In the genomic region with DNA sequence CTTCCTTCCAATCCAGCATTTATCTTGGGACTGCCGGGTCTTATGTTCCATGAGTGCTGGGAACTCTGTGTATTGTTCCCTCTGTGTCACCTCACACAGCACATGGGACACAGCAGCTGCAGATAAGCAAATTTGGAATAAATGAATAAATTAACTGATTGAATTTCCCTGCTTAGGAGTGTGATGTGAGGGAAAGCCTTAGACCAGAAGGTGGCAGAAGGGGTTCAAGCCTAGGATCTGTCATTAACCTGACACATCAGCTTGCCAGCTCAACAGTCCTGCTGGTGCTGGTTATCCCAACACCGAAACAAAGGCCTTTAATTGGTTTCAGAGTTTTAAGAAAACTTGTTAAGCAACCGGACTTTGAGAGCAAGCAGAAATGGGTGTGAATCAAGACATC, we compare ENCODE assay signal across 13 cellular contexts.
DNase-seq lines count a peak whose midpoint lies in the region; ATAC-seq, FAIRE-seq and TF ChIP-seq lines count a peak whose summit lies in the region.
"Had no signal": no experiment of that assay in that cellular context is flagged by ENCODE, and none has a peak within 500 bp of the region (broad histone marks: within the 10 kb centered on the region; RNA-seq: fewer than 3 reads in every experiment).

No MANE protein-coding gene starts in this region.

- H3K9me3 ChIP-seq in BLaER1 treated with 17β-estradiol and CSF1 and Interleukin-3, amounts not matched to agents 10 nM and 100 nM (replicated peaks in 1 of 11), result peaks cover 0 to 7% (median 0%) of the 10 kb centered on the region in 11 experiments; a peak in 3 of 22 replicates
- H3K9me3 ChIP-seq in keratinocyte (ENCODE audit: control insufficient read depth, low read depth, low read length), result no peaks in the 10 kb centered on the region
- H3K9me3 ChIP-seq: neutrophil had no signal

- H3K9ac ChIP-seq in BLaER1 treated with 17β-estradiol and CSF1 and Interleukin-3, amounts not matched to agents 10 nM and 100 nM, result no peak overlapping the region
- no peak overlapping the region for H3K9ac ChIP-seq in keratinocyte (ENCODE audit: control insufficient read depth, extremely low read depth, insufficient read depth, low read length)

- peak; percentile 48 for TF ChIP-seq RAD21 in Ishikawa (IDR thresholded peaks at IDR 0.05; ENCODE audit: low read depth)

- ATAC-seq in WTC11, result peak; percentile 72
- ATAC-seq in HG03565 (IDR thresholded peaks at IDR 0.05; ENCODE audit: unreplicated experiment), result no peak
- no peak for ATAC-seq in HG02588 (IDR thresholded peaks at IDR 0.05; ENCODE audit: unreplicated experiment)
- ATAC-seq in HG02623 (IDR thresholded peaks at IDR 0.05; ENCODE audit: unreplicated experiment), result no peak

- no peak for TF ChIP-seq EP300 in Ishikawa (IDR thresholded peaks at IDR 0.05; ENCODE audit: borderline replicate concordance)

- peak overlapping the region in 8 of 11 experiments; percentile 7 to 59 (median 19); a peak in 9 of 22 replicates for H3K4me2 ChIP-seq in BLaER1 treated with 17β-estradiol and CSF1 and Interleukin-3, amounts not matched to agents 10 nM and 100 nM
- no peak overlapping the region for H3K4me2 ChIP-seq in keratinocyte (ENCODE audit: control insufficient read depth, extremely low read depth, insufficient read depth, low read depth, low read length)

- no peak overlapping the region; a peak in 2 of 22 replicates for H3K27ac ChIP-seq in BLaER1 treated with 17β-estradiol and CSF1 and Interleukin-3, amounts not matched to agents 10 nM and 100 nM
- H3K27ac ChIP-seq in keratinocyte (ENCODE audit: control insufficient read depth, insufficient read depth, low read length), result no peak overlapping the region
- H3K27ac ChIP-seq: neutrophil had no signal

- H4K20me1 ChIP-seq in BLaER1 treated with 17β-estradiol and CSF1 and Interleukin-3, amounts not matched to agents 10 nM and 100 nM, result no peaks in the 10 kb centered on the region
- no peaks in the 10 kb centered on the region for H4K20me1 ChIP-seq in keratinocyte (ENCODE audit: control insufficient read depth, extremely low read depth, insufficient read depth, low read length)

- H3K9me3 Mint-ChIP-seq in WTC11, result peaks cover 4% of the 10 kb centered on the region

- H3K36me3 Mint-ChIP-seq in WTC11, result no peaks in the 10 kb centered on the region

- H3K27me3 ChIP-seq in BLaER1 treated with 17β-estradiol and CSF1 and Interleukin-3, amounts not matched to agents 10 nM and 100 nM, result no peaks in the 10 kb centered on the region
- H3K27me3 ChIP-seq in keratinocyte (ENCODE audit: control insufficient read depth, extremely low read depth, insufficient read depth, low read length), result no peaks in the 10 kb centered on the region

- peaks cover 9 to 48% (median 32%) of the 10 kb centered on the region in 10 experiments; a peak in 18 of 20 replicates for H3K4me1 ChIP-seq in BLaER1 treated with 17β-estradiol and CSF1 and Interleukin-3, amounts not matched to agents 10 nM and 100 nM
- H3K4me1 ChIP-seq in keratinocyte (ENCODE audit: control insufficient read depth, extremely low read depth, insufficient read depth, low read length), result no peaks in the 10 kb centered on the region

- no peak overlapping the region for H3K4me3 Mint-ChIP-seq in WTC11

- no peak overlapping the region for H3K4me3 ChIP-seq in BLaER1 treated with 17β-estradiol and CSF1 and Interleukin-3, amounts not matched to agents 10 nM and 100 nM
- H3K4me3 ChIP-seq in keratinocyte (ENCODE audit: control insufficient read depth in 2 of 3, extremely low read depth in 1 of 3, insufficient read depth in 2 of 3, low read depth in 1 of 3, low read length in 3 of 3), result no peak overlapping the region

- H3K27ac Mint-ChIP-seq in WTC11, result no peak overlapping the region

- FAIRE-seq in keratinocyte (lab: Jason Lieb, UNC), result no peak

- H3K36me3 ChIP-seq in BLaER1 treated with 17β-estradiol and CSF1 and Interleukin-3, amounts not matched to agents 10 nM and 100 nM, result no peaks in the 10 kb centered on the region
- no peaks in the 10 kb centered on the region for H3K36me3 ChIP-seq in keratinocyte (ENCODE audit: control insufficient read depth in 2 of 2, extremely low read depth in 1 of 2, insufficient read depth in 2 of 2, low read length in 2 of 2)
- H3K36me3 ChIP-seq: neutrophil had no signal

- no peaks in the 10 kb centered on the region for H3K79me2 ChIP-seq in keratinocyte (ENCODE audit: control insufficient read depth, insufficient read depth, low read length)

- no peaks in the 10 kb centered on the region for H3K9me1 ChIP-seq in keratinocyte (ENCODE audit: control insufficient read depth, extremely low read depth, insufficient read depth, low read length)

- POLR2A ChIA-PET in WTC11 (lab: Charles Lee), result no interaction called here

- peaks cover 8% of the 10 kb centered on the region for H3K27me3 Mint-ChIP-seq in WTC11 (ENCODE audit: low read depth)

- peaks cover 31% of the 10 kb centered on the region for H3K4me1 Mint-ChIP-seq in WTC11

- H2AFZ ChIP-seq in keratinocyte (ENCODE audit: control insufficient read depth, low read length), result no peak overlapping the region

- DNase-seq in WTC11 (ENCODE audit: low spot score), result no peak
- no peak for DNase-seq in keratinocyte (ENCODE audit: low read depth, low spot score)
- DNase-seq in AG08395 (ENCODE audit: low spot score), result no peak
- DNase-seq: activated CD4-positive, alpha-beta T cell treated with anti-CD3 and anti-CD28 coated beads for 48 hours; activated effector memory CD4-positive, alpha-beta T cell treated with anti-CD3 and anti-CD28 coated beads, Interleukin-2, amount 50 U/mL, for 16 hours; AML-193; NCI-H2107 had no signal

- TF ChIP-seq CTCF in WTC11 (IDR thresholded peaks at IDR 0.05), result no peak
- peak in 2 of 3 experiments; percentile 29 to 33 for TF ChIP-seq CTCF in keratinocyte (optimal IDR thresholded peaks at IDR 0.05 in 1 of 3, IDR thresholded peaks at IDR 0.05 in 1 of 3, conservative IDR thresholded peaks at IDR 0.05 in 1 of 3; ENCODE audit: extremely low read depth in 1 of 3, insufficient read depth in 2 of 3, low read length in 3 of 3)

- CTCF ChIA-PET in WTC11 (lab: Charles Lee), result interaction anchor here (0.6 to 2.1 kb wide), 9 partner anchors 9 to 256 kb away, joined by 3 to 19 read pairs (median 5); no protein-coding TSS in a partner anchor

- dilution Hi-C loops in keratinocyte (cut with MboI; ENCODE audit: extremely low pct_ligation_motif_present, low sequenced_read_pairs), result no loop called here

TF ChIP-seq in Ishikawa, 13 proteins besides CTCF, POLR2A, EP300 and RAD21 (continues in another document):
- TF ChIP-seq TCF12 (IDR thresholded peaks at IDR 0.05; ENCODE audit: low read depth), result no peak
- TF ChIP-seq NFIC (IDR thresholded peaks at IDR 0.05), result no peak
- no peak for TF ChIP-seq FOXM1 (IDR thresholded peaks at IDR 0.05; ENCODE audit: borderline replicate concordance, low read depth)
- TF ChIP-seq USF1 (IDR thresholded peaks at IDR 0.05), result no peak
- no peak for TF ChIP-seq TEAD4 (IDR thresholded peaks at IDR 0.05)
- TF ChIP-seq YY1 (IDR thresholded peaks at IDR 0.05; ENCODE audit: low read depth), result no peak

TF ChIP-seq in WTC11, 78 proteins besides CTCF, POLR2A, EP300 and RAD21:
- no peak for TF ChIP-seq KAT7 (CRISPR knock-in tag; IDR thresholded peaks at IDR 0.05; ENCODE audit: borderline replicate concordance)
